1 cellular context compared by ENCODE assay signal in the genomic region with DNA sequence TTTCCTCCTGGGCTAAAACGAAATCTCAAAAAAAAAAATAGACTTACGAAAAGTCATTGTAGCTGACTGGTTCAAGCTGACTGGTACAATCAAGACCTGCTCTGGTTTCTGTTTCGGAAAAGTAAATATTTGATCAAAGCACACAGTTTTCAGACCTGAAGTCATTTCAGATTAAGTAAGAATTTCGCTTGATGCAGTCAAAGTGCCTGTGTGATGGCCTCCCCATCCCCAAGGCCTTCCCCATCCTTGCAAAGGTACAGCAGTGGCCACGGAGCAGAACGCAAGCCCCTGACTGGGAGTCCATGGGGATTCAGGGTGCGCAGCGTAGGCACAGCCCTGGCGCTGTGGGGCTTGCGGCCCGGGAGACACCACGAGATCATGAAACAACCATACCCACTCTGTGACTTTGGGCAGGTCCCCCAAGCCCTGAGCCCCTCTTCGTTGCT.
TF ChIP-seq lines count a peak whose summit lies in the region.

No MANE protein-coding gene starts in this region.

TF ChIP-seq in HepG2, 621 proteins besides CTCF, POLR2A, EP300 and RAD21 (continued from another document and continues in another):
- TF ChIP-seq, protein P1, sequence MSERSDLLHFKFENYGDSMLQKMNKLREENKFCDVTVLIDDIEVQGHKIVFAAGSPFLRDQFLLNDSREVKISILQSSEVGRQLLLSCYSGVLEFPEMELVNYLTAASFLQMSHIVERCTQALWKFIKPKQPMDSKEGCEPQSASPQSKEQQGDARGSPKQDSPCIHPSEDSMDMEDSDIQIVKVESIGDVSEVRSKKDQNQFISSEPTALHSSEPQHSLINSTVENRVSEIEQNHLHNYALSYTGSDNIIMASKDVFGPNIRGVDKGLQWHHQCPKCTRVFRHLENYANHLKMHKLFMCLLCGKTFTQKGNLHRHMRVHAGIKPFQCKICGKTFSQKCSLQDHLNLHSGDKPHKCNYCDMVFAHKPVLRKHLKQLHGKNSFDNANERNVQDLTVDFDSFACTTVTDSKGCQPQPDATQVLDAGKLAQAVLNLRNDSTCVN (CRISPR knock-in tag; IDR thresholded peaks at IDR 0.05; ENCODE audit: borderline replicate concordance) = peak; percentile 41; the same call in 1 of the 2 replicates
- TF ChIP-seq, protein P2, sequence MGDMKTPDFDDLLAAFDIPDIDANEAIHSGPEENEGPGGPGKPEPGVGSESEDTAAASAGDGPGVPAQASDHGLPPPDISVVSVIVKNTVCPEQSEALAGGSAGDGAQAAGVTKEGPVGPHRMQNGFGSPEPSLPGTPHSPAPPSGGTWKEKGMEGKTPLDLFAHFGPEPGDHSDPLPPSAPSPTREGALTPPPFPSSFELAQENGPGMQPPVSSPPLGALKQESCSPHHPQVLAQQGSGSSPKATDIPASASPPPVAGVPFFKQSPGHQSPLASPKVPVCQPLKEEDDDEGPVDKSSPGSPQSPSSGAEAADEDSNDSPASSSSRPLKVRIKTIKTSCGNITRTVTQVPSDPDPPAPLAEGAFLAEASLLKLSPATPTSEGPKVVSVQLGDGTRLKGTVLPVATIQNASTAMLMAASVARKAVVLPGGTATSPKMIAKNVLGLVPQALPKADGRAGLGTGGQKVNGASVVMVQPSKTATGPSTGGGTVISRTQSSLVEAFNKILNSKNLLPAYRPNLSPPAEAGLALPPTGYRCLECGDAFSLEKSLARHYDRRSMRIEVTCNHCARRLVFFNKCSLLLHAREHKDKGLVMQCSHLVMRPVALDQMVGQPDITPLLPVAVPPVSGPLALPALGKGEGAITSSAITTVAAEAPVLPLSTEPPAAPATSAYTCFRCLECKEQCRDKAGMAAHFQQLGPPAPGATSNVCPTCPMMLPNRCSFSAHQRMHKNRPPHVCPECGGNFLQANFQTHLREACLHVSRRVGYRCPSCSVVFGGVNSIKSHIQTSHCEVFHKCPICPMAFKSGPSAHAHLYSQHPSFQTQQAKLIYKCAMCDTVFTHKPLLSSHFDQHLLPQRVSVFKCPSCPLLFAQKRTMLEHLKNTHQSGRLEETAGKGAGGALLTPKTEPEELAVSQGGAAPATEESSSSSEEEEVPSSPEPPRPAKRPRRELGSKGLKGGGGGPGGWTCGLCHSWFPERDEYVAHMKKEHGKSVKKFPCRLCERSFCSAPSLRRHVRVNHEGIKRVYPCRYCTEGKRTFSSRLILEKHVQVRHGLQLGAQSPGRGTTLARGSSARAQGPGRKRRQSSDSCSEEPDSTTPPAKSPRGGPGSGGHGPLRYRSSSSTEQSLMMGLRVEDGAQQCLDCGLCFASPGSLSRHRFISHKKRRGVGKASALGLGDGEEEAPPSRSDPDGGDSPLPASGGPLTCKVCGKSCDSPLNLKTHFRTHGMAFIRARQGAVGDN (CRISPR knock-in tag; IDR thresholded peaks at IDR 0.05) = peak; percentile 74
- TF ChIP-seq CEBPG (CRISPR knock-in tag; IDR thresholded peaks at IDR 0.05) (peak; percentile 32; the same call in 1 of the 2 replicates), ZNF235 (CRISPR knock-in tag; IDR thresholded peaks at IDR 0.05; ENCODE audit: borderline replicate concordance) (no peak), SSRP1 (CRISPR knock-in tag; IDR thresholded peaks at IDR 0.05) (no peak), ZNF772 (CRISPR knock-in tag; IDR thresholded peaks at IDR 0.05) (no peak), U2AF1 (optimal IDR thresholded peaks at IDR 0.05; ENCODE audit: low read depth, low read length) (no peak), NR1H2 (CRISPR knock-in tag; IDR thresholded peaks at IDR 0.05; ENCODE audit: borderline replicate concordance, low read depth) (no peak), ZNF788 (CRISPR knock-in tag; IDR thresholded peaks at IDR 0.05; ENCODE audit: borderline replicate concordance) (no peak), ZSCAN20 (CRISPR knock-in tag; IDR thresholded peaks at IDR 0.05; ENCODE audit: borderline replicate concordance) (no peak), RXRA (CRISPR knock-in tag; IDR thresholded peaks at IDR 0.05) (no peak), ISL2 (CRISPR knock-in tag; IDR thresholded peaks at IDR 0.05) (0 out of 2 replicates have a peak, but pooled peaks have one; percentile 42), GATAD2A (CRISPR knock-in tag; IDR thresholded peaks at IDR 0.05) (peak; percentile 45; the same call in 1 of the 2 replicates), ZNF143 (CRISPR knock-in tag; IDR thresholded peaks at IDR 0.05) (no peak), LCORL (IDR thresholded peaks at IDR 0.05) (no peak), LCORL (CRISPR knock-in tag; IDR thresholded peaks at IDR 0.05) (peak; percentile 65), IRX3 (CRISPR knock-in tag; IDR thresholded peaks at IDR 0.05; ENCODE audit: borderline replicate concordance, low read depth) (no peak), HDAC1 (CRISPR knock-in tag; IDR thresholded peaks at IDR 0.05) (no peak), MEIS2 (CRISPR knock-in tag; IDR thresholded peaks at IDR 0.05) (no peak), ZFP37 (CRISPR knock-in tag; IDR thresholded peaks at IDR 0.05; ENCODE audit: borderline replicate concordance) (no peak), ZNF382 (CRISPR knock-in tag; IDR thresholded peaks at IDR 0.05; ENCODE audit: borderline replicate concordance) (no peak), SOX5 (CRISPR knock-in tag; IDR thresholded peaks at IDR 0.05; ENCODE audit: borderline replicate concordance) (peak; percentile 47; the same call in 1 of the 2 replicates), REL (CRISPR knock-in tag; conservative IDR thresholded peaks at IDR 0.05) (no peak), SAP130 (CRISPR knock-in tag; IDR thresholded peaks at IDR 0.05; ENCODE audit: low read depth) (0 out of 2 replicates have a peak, but pooled peaks have one; percentile 29), TBX3 (IDR thresholded peaks at IDR 0.05; ENCODE audit: borderline replicate concordance) (no peak)
- TF ChIP-seq, protein P3, sequence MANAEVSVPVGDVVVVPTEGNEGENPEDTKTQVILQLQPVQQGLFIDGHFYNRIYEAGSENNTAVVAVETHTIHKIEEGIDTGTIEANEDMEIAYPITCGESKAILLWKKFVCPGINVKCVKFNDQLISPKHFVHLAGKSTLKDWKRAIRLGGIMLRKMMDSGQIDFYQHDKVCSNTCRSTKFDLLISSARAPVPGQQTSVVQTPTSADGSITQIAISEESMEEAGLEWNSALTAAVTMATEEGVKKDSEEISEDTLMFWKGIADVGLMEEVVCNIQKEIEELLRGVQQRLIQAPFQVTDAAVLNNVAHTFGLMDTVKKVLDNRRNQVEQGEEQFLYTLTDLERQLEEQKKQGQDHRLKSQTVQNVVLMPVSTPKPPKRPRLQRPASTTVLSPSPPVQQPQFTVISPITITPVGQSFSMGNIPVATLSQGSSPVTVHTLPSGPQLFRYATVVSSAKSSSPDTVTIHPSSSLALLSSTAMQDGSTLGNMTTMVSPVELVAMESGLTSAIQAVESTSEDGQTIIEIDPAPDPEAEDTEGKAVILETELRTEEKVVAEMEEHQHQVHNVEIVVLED (CRISPR knock-in tag; IDR thresholded peaks at IDR 0.05; ENCODE audit: borderline replicate concordance) = no peak
- TF ChIP-seq, protein P4, sequence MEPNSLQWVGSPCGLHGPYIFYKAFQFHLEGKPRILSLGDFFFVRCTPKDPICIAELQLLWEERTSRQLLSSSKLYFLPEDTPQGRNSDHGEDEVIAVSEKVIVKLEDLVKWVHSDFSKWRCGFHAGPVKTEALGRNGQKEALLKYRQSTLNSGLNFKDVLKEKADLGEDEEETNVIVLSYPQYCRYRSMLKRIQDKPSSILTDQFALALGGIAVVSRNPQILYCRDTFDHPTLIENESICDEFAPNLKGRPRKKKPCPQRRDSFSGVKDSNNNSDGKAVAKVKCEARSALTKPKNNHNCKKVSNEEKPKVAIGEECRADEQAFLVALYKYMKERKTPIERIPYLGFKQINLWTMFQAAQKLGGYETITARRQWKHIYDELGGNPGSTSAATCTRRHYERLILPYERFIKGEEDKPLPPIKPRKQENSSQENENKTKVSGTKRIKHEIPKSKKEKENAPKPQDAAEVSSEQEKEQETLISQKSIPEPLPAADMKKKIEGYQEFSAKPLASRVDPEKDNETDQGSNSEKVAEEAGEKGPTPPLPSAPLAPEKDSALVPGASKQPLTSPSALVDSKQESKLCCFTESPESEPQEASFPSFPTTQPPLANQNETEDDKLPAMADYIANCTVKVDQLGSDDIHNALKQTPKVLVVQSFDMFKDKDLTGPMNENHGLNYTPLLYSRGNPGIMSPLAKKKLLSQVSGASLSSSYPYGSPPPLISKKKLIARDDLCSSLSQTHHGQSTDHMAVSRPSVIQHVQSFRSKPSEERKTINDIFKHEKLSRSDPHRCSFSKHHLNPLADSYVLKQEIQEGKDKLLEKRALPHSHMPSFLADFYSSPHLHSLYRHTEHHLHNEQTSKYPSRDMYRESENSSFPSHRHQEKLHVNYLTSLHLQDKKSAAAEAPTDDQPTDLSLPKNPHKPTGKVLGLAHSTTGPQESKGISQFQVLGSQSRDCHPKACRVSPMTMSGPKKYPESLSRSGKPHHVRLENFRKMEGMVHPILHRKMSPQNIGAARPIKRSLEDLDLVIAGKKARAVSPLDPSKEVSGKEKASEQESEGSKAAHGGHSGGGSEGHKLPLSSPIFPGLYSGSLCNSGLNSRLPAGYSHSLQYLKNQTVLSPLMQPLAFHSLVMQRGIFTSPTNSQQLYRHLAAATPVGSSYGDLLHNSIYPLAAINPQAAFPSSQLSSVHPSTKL (CRISPR knock-in tag; IDR thresholded peaks at IDR 0.05) = peak; percentile 56; the same call in 1 of the 2 replicates
- TF ChIP-seq, protein P5, sequence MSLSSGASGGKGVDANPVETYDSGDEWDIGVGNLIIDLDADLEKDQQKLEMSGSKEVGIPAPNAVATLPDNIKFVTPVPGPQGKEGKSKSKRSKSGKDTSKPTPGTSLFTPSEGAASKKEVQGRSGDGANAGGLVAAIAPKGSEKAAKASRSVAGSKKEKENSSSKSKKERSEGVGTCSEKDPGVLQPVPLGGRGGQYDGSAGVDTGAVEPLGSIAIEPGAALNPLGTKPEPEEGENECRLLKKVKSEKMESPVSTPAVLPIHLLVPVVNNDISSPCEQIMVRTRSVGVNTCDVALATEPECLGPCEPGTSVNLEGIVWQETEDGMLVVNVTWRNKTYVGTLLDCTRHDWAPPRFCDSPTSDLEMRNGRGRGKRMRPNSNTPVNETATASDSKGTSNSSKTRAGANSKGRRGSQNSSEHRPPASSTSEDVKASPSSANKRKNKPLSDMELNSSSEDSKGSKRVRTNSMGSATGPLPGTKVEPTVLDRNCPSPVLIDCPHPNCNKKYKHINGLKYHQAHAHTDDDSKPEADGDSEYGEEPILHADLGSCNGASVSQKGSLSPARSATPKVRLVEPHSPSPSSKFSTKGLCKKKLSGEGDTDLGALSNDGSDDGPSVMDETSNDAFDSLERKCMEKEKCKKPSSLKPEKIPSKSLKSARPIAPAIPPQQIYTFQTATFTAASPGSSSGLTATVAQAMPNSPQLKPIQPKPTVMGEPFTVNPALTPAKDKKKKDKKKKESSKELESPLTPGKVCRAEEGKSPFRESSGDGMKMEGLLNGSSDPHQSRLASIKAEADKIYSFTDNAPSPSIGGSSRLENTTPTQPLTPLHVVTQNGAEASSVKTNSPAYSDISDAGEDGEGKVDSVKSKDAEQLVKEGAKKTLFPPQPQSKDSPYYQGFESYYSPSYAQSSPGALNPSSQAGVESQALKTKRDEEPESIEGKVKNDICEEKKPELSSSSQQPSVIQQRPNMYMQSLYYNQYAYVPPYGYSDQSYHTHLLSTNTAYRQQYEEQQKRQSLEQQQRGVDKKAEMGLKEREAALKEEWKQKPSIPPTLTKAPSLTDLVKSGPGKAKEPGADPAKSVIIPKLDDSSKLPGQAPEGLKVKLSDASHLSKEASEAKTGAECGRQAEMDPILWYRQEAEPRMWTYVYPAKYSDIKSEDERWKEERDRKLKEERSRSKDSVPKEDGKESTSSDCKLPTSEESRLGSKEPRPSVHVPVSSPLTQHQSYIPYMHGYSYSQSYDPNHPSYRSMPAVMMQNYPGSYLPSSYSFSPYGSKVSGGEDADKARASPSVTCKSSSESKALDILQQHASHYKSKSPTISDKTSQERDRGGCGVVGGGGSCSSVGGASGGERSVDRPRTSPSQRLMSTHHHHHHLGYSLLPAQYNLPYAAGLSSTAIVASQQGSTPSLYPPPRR (CRISPR knock-in tag; IDR thresholded peaks at IDR 0.05; ENCODE audit: borderline replicate concordance) = 0 out of 2 replicates have a peak, but pooled peaks have one; percentile 32
- TF ChIP-seq, protein P6, sequence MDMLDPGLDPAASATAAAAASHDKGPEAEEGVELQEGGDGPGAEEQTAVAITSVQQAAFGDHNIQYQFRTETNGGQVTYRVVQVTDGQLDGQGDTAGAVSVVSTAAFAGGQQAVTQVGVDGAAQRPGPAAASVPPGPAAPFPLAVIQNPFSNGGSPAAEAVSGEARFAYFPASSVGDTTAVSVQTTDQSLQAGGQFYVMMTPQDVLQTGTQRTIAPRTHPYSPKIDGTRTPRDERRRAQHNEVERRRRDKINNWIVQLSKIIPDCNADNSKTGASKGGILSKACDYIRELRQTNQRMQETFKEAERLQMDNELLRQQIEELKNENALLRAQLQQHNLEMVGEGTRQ (IDR thresholded peaks at IDR 0.05; ENCODE audit: low read depth, low read length) = no peak
- TF ChIP-seq, protein P6 (CRISPR knock-in tag; IDR thresholded peaks at IDR 0.05; ENCODE audit: borderline replicate concordance) = no peak
- TF ChIP-seq, protein P7, sequence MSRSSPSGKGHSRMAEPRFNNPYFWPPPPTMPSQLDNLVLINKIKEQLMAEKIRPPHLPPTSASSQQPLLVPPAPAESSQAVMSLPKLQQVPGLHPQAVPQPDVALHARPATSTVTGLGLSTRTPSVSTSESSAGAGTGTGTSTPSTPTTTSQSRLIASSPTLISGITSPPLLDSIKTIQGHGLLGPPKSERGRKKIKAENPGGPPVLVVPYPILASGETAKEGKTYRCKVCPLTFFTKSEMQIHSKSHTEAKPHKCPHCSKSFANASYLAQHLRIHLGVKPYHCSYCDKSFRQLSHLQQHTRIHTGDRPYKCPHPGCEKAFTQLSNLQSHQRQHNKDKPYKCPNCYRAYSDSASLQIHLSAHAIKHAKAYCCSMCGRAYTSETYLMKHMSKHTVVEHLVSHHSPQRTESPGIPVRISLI (CRISPR knock-in tag; IDR thresholded peaks at IDR 0.05; ENCODE audit: borderline replicate concordance) = peak; percentile 30; the same call in 1 of the 2 replicates
- TF ChIP-seq, protein P8, sequence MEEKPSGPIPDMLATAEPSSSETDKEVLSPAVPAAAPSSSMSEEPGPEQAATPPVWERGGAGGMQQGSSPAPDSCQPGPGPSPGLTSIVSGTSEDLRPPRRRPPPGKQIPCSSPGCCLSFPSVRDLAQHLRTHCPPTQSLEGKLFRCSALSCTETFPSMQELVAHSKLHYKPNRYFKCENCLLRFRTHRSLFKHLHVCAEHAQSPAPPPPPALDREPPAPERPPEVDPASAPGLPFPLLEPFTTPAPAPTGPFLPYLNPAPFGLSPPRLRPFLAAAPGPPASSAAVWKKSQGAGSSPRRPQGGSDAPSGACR (CRISPR knock-in tag; IDR thresholded peaks at IDR 0.05) = no peak
- TF ChIP-seq, protein P9, sequence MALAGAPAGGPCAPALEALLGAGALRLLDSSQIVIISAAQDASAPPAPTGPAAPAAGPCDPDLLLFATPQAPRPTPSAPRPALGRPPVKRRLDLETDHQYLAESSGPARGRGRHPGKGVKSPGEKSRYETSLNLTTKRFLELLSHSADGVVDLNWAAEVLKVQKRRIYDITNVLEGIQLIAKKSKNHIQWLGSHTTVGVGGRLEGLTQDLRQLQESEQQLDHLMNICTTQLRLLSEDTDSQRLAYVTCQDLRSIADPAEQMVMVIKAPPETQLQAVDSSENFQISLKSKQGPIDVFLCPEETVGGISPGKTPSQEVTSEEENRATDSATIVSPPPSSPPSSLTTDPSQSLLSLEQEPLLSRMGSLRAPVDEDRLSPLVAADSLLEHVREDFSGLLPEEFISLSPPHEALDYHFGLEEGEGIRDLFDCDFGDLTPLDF (CRISPR knock-in tag; IDR thresholded peaks at IDR 0.05) = no peak
